In genomic region chr1:144532156-144532607, GRCh38 we compare ENCODE assay signal across 8 cellular contexts.
A peak's percentile ranks its signal among the peaks of the same experiment; 100 is the strongest.
DNase-seq lines count a peak whose midpoint lies in the region; ATAC-seq and TF ChIP-seq lines count a peak whose summit lies in the region.
"Not testable (repeated sequence)": the region's sequence is repeated elsewhere in the genome, so short reads cannot be mapped to it uniquely, and the experiment has no call there.

No MANE protein-coding gene starts in this region.

- TF ChIP-seq EP300 in suprapubic skin (IDR thresholded peaks at IDR 0.05) = not testable (repeated sequence)

- H3K9me3 ChIP-seq in CD4-positive, alpha-beta memory T cell (ENCODE audit: control insufficient read depth in 1 of 2, low read length in 2 of 2); heart right ventricle; suprapubic skin: not testable (repeated sequence)

- TF ChIP-seq POLR2A in suprapubic skin (IDR thresholded peaks at IDR 0.05) = not testable (repeated sequence)

- H3K36me3 ChIP-seq in CD4-positive, alpha-beta memory T cell (ENCODE audit: insufficient read depth, low read length); heart right ventricle; suprapubic skin: not testable (repeated sequence)

- peak; percentile 28 for TF ChIP-seq CTCF in HFF-Myc (IDR thresholded peaks at IDR 0.05; ENCODE audit: low read depth, low read length, missing control alignments)
- TF ChIP-seq CTCF in heart right ventricle (IDR thresholded peaks at IDR 0.05) = peak in 8 of 9 donors; percentile 18 to 58 (median 49)
- peak; percentile 54 for TF ChIP-seq CTCF in nephron progenitor cell (IDR thresholded peaks at IDR 0.05)
- peak; percentile 5 to 16 for TF ChIP-seq CTCF in suprapubic skin (IDR thresholded peaks at IDR 0.05)

- ATAC-seq in SK-N-SH treated with all-trans-retinoic acid at 6 μM for 48 hours (peak; percentile 99), heart right ventricle (peak in 4 of 8 donors; percentile 49 to 63 (median 52))

- not testable (repeated sequence) for H3K27ac ChIP-seq in CD4-positive, alpha-beta memory T cell (ENCODE audit: low read depth, low read length); heart right ventricle; suprapubic skin

- intact Hi-C loops in CD4-positive, alpha-beta memory T cell (cut with micrococcal nuclease); activated T-helper 2 cell treated with anti-CD3 and anti-CD28 coated beads, Interferon-gamma antibody, Interleukin-2, Interleukin-4, amounts not matched to agents 10 μg/mL and 5 μg/mL and 100 μg/mL, durations not matched to agents 14 hours and 24 hours and 36 hours (cut with micrococcal nuclease); heart right ventricle (cut with DNase I): not testable (repeated sequence)

- peak overlapping the region; percentile 84 to 95 (median 94) for H3K27ac Mint-ChIP-seq in CD4-positive, alpha-beta memory T cell
- peak overlapping the region; percentile 65 for H3K27ac Mint-ChIP-seq in activated T-helper 2 cell treated with anti-CD3 and anti-CD28 coated beads, Interferon-gamma antibody, Interleukin-2, Interleukin-4, amounts not matched to agents 10 μg/mL and 5 μg/mL and 100 μg/mL, durations not matched to agents 14 hours and 24 hours and 36 hours
- H3K27ac Mint-ChIP-seq in nephron progenitor cell = not testable (repeated sequence)

- H3K36me3 Mint-ChIP-seq in CD4-positive, alpha-beta memory T cell; activated T-helper 2 cell treated with anti-CD3 and anti-CD28 coated beads, Interferon-gamma antibody, Interleukin-2, Interleukin-4, amounts not matched to agents 10 μg/mL and 5 μg/mL and 100 μg/mL, durations not matched to agents 14 hours and 24 hours and 36 hours (ENCODE audit: low read depth); nephron progenitor cell (ENCODE audit: low read depth): not testable (repeated sequence)

- not testable (repeated sequence) for H3K27me3 ChIP-seq in CD4-positive, alpha-beta memory T cell (ENCODE audit: insufficient read depth, low read length); suprapubic skin
- H3K27me3 ChIP-seq in heart right ventricle = peaks cover 0 to 17% (median 6%) of the 10 kb centered on the region in 7 donors

- H3K27me3 Mint-ChIP-seq in CD4-positive, alpha-beta memory T cell; activated T-helper 2 cell treated with anti-CD3 and anti-CD28 coated beads, Interferon-gamma antibody, Interleukin-2, Interleukin-4, amounts not matched to agents 10 μg/mL and 5 μg/mL and 100 μg/mL, durations not matched to agents 14 hours and 24 hours and 36 hours (ENCODE audit: low read depth); nephron progenitor cell (ENCODE audit: low read depth, poor library complexity): not testable (repeated sequence)

- not testable (repeated sequence) for H3K9me3 Mint-ChIP-seq in CD4-positive, alpha-beta memory T cell; activated T-helper 2 cell treated with anti-CD3 and anti-CD28 coated beads, Interferon-gamma antibody, Interleukin-2, Interleukin-4, amounts not matched to agents 10 μg/mL and 5 μg/mL and 100 μg/mL, durations not matched to agents 14 hours and 24 hours and 36 hours; nephron progenitor cell

- CTCF ChIA-PET in CD4-positive, alpha-beta memory T cell (lab: Charles Lee; ENCODE audit: partially characterized antibody) = interaction anchor here (1.2 kb wide), 1 partner anchor 20 kb away, joined by 5 read pairs; no protein-coding TSS in a partner anchor

- DNase-seq in CD4-positive, alpha-beta memory T cell = peak in 4 of 5 donors; percentile 35 to 47 (median 36)
- not testable (repeated sequence) for DNase-seq in HFF-Myc (ENCODE audit: extremely low read depth, low read depth); activated T-helper 2 cell treated with anti-CD3 and anti-CD28 coated beads, Interferon-gamma antibody, Interleukin-2, Interleukin-4, amounts not matched to agents 10 μg/mL and 5 μg/mL and 100 μg/mL, durations not matched to agents 14 hours and 24 hours and 36 hours (ENCODE audit: low spot score); heart right ventricle; nephron progenitor cell; suprapubic skin (ENCODE audit: low spot score in 2 of 2)
- DNase-seq in central memory CD4-positive, alpha-beta T cell = peak; percentile 33

- H3K4me3 Mint-ChIP-seq in CD4-positive, alpha-beta memory T cell = peak overlapping the region in 7 of 8 donors; percentile 22 to 85 (median 74)
- peak overlapping the region; percentile 24 for H3K4me3 Mint-ChIP-seq in activated T-helper 2 cell treated with anti-CD3 and anti-CD28 coated beads, Interferon-gamma antibody, Interleukin-2, Interleukin-4, amounts not matched to agents 10 μg/mL and 5 μg/mL and 100 μg/mL, durations not matched to agents 14 hours and 24 hours and 36 hours (ENCODE audit: low read depth)
- not testable (repeated sequence) for H3K4me3 Mint-ChIP-seq in nephron progenitor cell

- not testable (repeated sequence) for H3K4me3 ChIP-seq in CD4-positive, alpha-beta memory T cell (ENCODE audit: low read length in 2 of 2); HFF-Myc (replicated peaks; ENCODE audit: low read depth, low read length); heart right ventricle; suprapubic skin

- POLR2A ChIA-PET in CD4-positive, alpha-beta memory T cell (lab: Charles Lee; ENCODE audit: partially characterized antibody) = interaction anchor here (0.8 to 1.1 kb wide), 2 partner anchors 14 to 19 kb away, joined by 3 to 9 read pairs; no protein-coding TSS in a partner anchor

- WGBS in heart right ventricle, 2 donors = 34 to 38% methylated on average over 7 to 9 of the region's 9 CpGs
- WGBS in suprapubic skin = 27% methylated on average over 9 of the region's 9 CpGs

- peaks cover 18 to 23% (median 20%) of the 10 kb centered on the region in 4 donors for H3K4me1 Mint-ChIP-seq in CD4-positive, alpha-beta memory T cell
- peaks cover 23% of the 10 kb centered on the region for H3K4me1 Mint-ChIP-seq in activated T-helper 2 cell treated with anti-CD3 and anti-CD28 coated beads, Interferon-gamma antibody, Interleukin-2, Interleukin-4, amounts not matched to agents 10 μg/mL and 5 μg/mL and 100 μg/mL, durations not matched to agents 14 hours and 24 hours and 36 hours (ENCODE audit: low read depth)
- peaks cover 14% of the 10 kb centered on the region for H3K4me1 Mint-ChIP-seq in nephron progenitor cell

- H3K4me1 ChIP-seq in CD4-positive, alpha-beta memory T cell (ENCODE audit: insufficient read depth, low read length) = peaks cover 23% of the 10 kb centered on the region
- H3K4me1 ChIP-seq in heart right ventricle, suprapubic skin: not testable (repeated sequence)
